Comparison of ENCODE assay signal across 8 cellular contexts in genomic region chrX:49878834-49879655, GRCh38. TPM values are rescaled to one million over a fixed set of nuclear protein-coding genes. Genes with fewer than 3 reads are reported as not detected.
DNase-seq lines count a peak whose midpoint lies in the region; ATAC-seq and TF ChIP-seq lines count a peak whose summit lies in the region.

TSS of gene USP27X (plus strand) at chrX:49879484. CDS start at chrX:49880308, 824 bp downstream.

- no peaks in the 10 kb centered on the region; the same call in 1 of the 2 replicates for H3K36me3 ChIP-seq in HUES64 (ENCODE audit: insufficient read depth, low read length)
- no peaks in the 10 kb centered on the region for H3K36me3 ChIP-seq in OCI-LY3 (replicated peaks; ENCODE audit: low read depth, low read length)
- no peaks in the 10 kb centered on the region for H3K36me3 ChIP-seq in esophagus (ENCODE audit: control insufficient read depth in 2 of 2, insufficient read depth in 2 of 2, low read length in 1 of 2)
- H3K36me3 ChIP-seq in muscle layer of colon (ENCODE audit: insufficient read depth, low read length), result no peaks in the 10 kb centered on the region

- H3K4me2 ChIP-seq in OCI-LY3 (ENCODE audit: low read length), result peak within 1 kb of the TSS; percentile 90

- H3K4me1 ChIP-seq in HUES64 (ENCODE audit: insufficient read depth, low read length) (no peaks in the 10 kb centered on the region), OCI-LY3 (ENCODE audit: low read length) (peaks cover 13% of the 10 kb centered on the region), esophagus (ENCODE audit: control insufficient read depth in 2 of 2, insufficient read depth in 2 of 2, low read length in 1 of 2) (no peaks in the 10 kb centered on the region), muscle layer of colon (ENCODE audit: insufficient read depth, low read length) (peaks cover 13% of the 10 kb centered on the region)

- TF ChIP-seq CTCF in OCI-LY3 (IDR thresholded peaks at IDR 0.05; ENCODE audit: low read depth, low read length), result peak; percentile 50

- WGBS in HUES64, result 2% methylated on average over 60 of the region's 60 CpGs
- 0 to 29% methylated on average over 51 to 60 of the region's 60 CpGs for WGBS in esophagus, 2 donors

- peak; percentile 88 for DNase-seq in DMS 273 (lab: John Stamatoyannopoulos, UW; ENCODE audit: unreplicated experiment)
- peak; percentile 83 for DNase-seq in activated T-cell treated with anti-CD3 and anti-CD28 coated beads, Interleukin-2, amount 50 U/mL, for 1 hour
- DNase-seq in stimulated activated CD8-positive, alpha-beta memory T cell treated with anti-CD3 and anti-CD28 coated beads, Interleukin-7, amount 100 ng/mL, for 1 hour (ENCODE audit: low read depth in 2 of 2), result peak; percentile 50 to 56

- H2AFZ ChIP-seq in OCI-LY3 (ENCODE audit: low read depth, low read length), result peak within 1 kb of the TSS; percentile 78

- H4K20me1 ChIP-seq in OCI-LY3 (ENCODE audit: insufficient read depth, low read length), result no peaks in the 10 kb centered on the region

- H3K79me2 ChIP-seq in OCI-LY3 (ENCODE audit: low read length), result no peaks in the 10 kb centered on the region

- H3K9me3 ChIP-seq in HUES64 (ENCODE audit: insufficient read depth, low read depth, low read length) (no peaks in the 10 kb centered on the region), OCI-LY3 (ENCODE audit: insufficient read depth, low read length) (no peaks in the 10 kb centered on the region), esophagus (ENCODE audit: control insufficient read depth in 2 of 2, insufficient read depth in 1 of 2, low read depth in 1 of 2, low read length in 1 of 2) (no peaks in the 10 kb centered on the region), muscle layer of colon (ENCODE audit: low read length) (no peaks in the 10 kb centered on the region)

- H3K9ac ChIP-seq in HUES64 (ENCODE audit: low read depth, low read length), result peak within 1 kb of the TSS; percentile 78
- H3K9ac ChIP-seq in OCI-LY3 (ENCODE audit: low read length), result peak within 1 kb of the TSS; percentile 74
- peak within 1 kb of the TSS; percentile 17 for H3K9ac ChIP-seq in muscle layer of colon (ENCODE audit: low read length)

- peak; percentile 92 for ATAC-seq in GM21515 (IDR thresholded peaks at IDR 0.05; ENCODE audit: unreplicated experiment)

- peak within 1 kb of the TSS; percentile 71; the same call in 1 of the 2 replicates for H3K27ac ChIP-seq in HUES64 (ENCODE audit: low read depth, low read length)
- H3K27ac ChIP-seq in OCI-LY3 (ENCODE audit: low read length), result peak within 1 kb of the TSS; percentile 33; the same call in 1 of the 2 replicates
- H3K27ac ChIP-seq in esophagus (ENCODE audit: low read depth in 2 of 2, low read length in 1 of 2), result peak within 1 kb of the TSS; percentile 62 to 89
- H3K27ac ChIP-seq in muscle layer of colon (ENCODE audit: low read depth, low read length), result peak within 1 kb of the TSS; percentile 54

- H3K4me3 ChIP-seq in HUES64 (ENCODE audit: low read length) (peak within 1 kb of the TSS; percentile 78), OCI-LY3 (ENCODE audit: low read length) (peak within 1 kb of the TSS; percentile 87), esophagus (ENCODE audit: low read depth in 1 of 2, low read length in 2 of 2) (peak within 1 kb of the TSS; percentile 57 to 63), muscle layer of colon (ENCODE audit: low read depth in 1 of 2, low read length in 2 of 2) (peak within 1 kb of the TSS; percentile 38 to 54)

- H3K27me3 ChIP-seq in HUES64 (ENCODE audit: insufficient read depth, low read length), result peaks cover 2% of the 10 kb centered on the region; the same call in 1 of the 2 replicates
- no peaks in the 10 kb centered on the region for H3K27me3 ChIP-seq in OCI-LY3 (ENCODE audit: low read depth, low read length)
- H3K27me3 ChIP-seq in esophagus (ENCODE audit: control insufficient read depth in 1 of 2, insufficient read depth in 2 of 2, low read length in 2 of 2), result peaks cover 0 to 4% of the 10 kb centered on the region in 2 donors
- peaks cover 0 to 6% of the 10 kb centered on the region in 2 donors for H3K27me3 ChIP-seq in muscle layer of colon (ENCODE audit: control insufficient read depth in 1 of 2, insufficient read depth in 2 of 2, low read length in 2 of 2)

RNA-seq across cellular contexts. Expression of gene USP27X, which starts in this region (rescaled TPM):
- 4.8 TPM for polyA plus RNA-seq in HUES64 (2013, experiment 1 of 2)
- polyA plus RNA-seq in HUES64 (2013, experiment 2 of 2), result 5.5 TPM
- polyA plus RNA-seq in esophagus, result 1 to 10 TPM in 1 of 2 donors, under 1 TPM in 1; 0.65 to 1.7 TPM

Comparison
In these comparisons a context has a peak if more than half of its experiments do, and no peak if none do; other contexts are left out.
1. Peak in every context shown above with its lines: DNase-seq, ATAC-seq, H3K4me3 ChIP-seq and H3K27ac ChIP-seq.
2. H3K9ac ChIP-seq: peak in every context shown above with its lines; median percentile 78 in HUES64; 74 in OCI-LY3; 17 in muscle layer of colon.